Comparison of ENCODE assay signal across 8 cellular contexts in genomic region chr12:55745361-55746146, GRCh38. TPM values are rescaled to one million over a fixed set of nuclear protein-coding genes. Genes with fewer than 3 reads are reported as not detected.
DNase-seq lines count a peak whose midpoint lies in the region; ATAC-seq and TF ChIP-seq lines count a peak whose summit lies in the region.

No MANE protein-coding gene starts in this region.

- H3K9me3 ChIP-seq in iPS-15b (ENCODE audit: control insufficient read depth, insufficient read depth, low read length) = no peaks in the 10 kb centered on the region
- no peaks in the 10 kb centered on the region for H3K9me3 ChIP-seq in thoracic aorta

- H3K4me3 Mint-ChIP-seq in activated T-cell treated with anti-CD3 and anti-CD28 coated beads, Interleukin-2, amount 50 U/mL, for 4 hours = peak overlapping the region; percentile 87

- H3K27me3 Mint-ChIP-seq in activated T-cell treated with anti-CD3 and anti-CD28 coated beads, Interleukin-2, amount 50 U/mL, for 4 hours (ENCODE audit: low read depth) = no peaks in the 10 kb centered on the region

- H3K27ac ChIP-seq in VCaP = peak overlapping the region; percentile 84; the same call in 1 of the 2 replicates
- H3K27ac ChIP-seq in thoracic aorta = peak overlapping the region in 1 of 2 donors; percentile 38

- no peaks in the 10 kb centered on the region for H3K9me3 Mint-ChIP-seq in activated T-cell treated with anti-CD3 and anti-CD28 coated beads, Interleukin-2, amount 50 U/mL, for 4 hours

- TF ChIP-seq CTCF in VCaP (conservative IDR thresholded peaks at IDR 0.05) = no peak
- TF ChIP-seq CTCF in thoracic aorta (IDR thresholded peaks at IDR 0.05) = no peak

- peak overlapping the region; percentile 84 for H3K9ac ChIP-seq in iPS-15b (ENCODE audit: low read depth, low read length)

- peaks cover 7% of the 10 kb centered on the region for H3K36me3 Mint-ChIP-seq in activated T-cell treated with anti-CD3 and anti-CD28 coated beads, Interleukin-2, amount 50 U/mL, for 4 hours (ENCODE audit: insufficient read depth)

- H3K4me3 ChIP-seq in iPS-15b (ENCODE audit: low read depth, low read length) = peak overlapping the region; percentile 94
- H3K4me3 ChIP-seq in thoracic aorta = peak overlapping the region; percentile 50

- ATAC-seq in activated T-cell treated with anti-CD3 and anti-CD28 coated beads, Interleukin-2, amount 50 U/mL, for 4 hours = no peak
- no peak for ATAC-seq in thoracic aorta (ENCODE audit: insufficient number of reproducible peaks, low FRiP score, low read depth)
- no peak for ATAC-seq in GM19397 (IDR thresholded peaks at IDR 0.05; ENCODE audit: unreplicated experiment)
- no peak for ATAC-seq in HG03571 (IDR thresholded peaks at IDR 0.05; ENCODE audit: unreplicated experiment)

- peaks cover 41% of the 10 kb centered on the region for H3K4me1 Mint-ChIP-seq in activated T-cell treated with anti-CD3 and anti-CD28 coated beads, Interleukin-2, amount 50 U/mL, for 4 hours (ENCODE audit: low read depth)

- DNase-seq in activated T-cell treated with anti-CD3 and anti-CD28 coated beads, Interleukin-2, amount 50 U/mL, for 4 hours = no peak
- no peak for DNase-seq in activated T-cell treated with anti-CD3 and anti-CD28 coated beads, Interleukin-2, amount 50 U/mL, for 48 hours
- DNase-seq in thoracic aorta (ENCODE audit: low spot score) = no peak
- no peak for DNase-seq in A172 (ENCODE audit: low spot score)

- H3K27me3 ChIP-seq in iPS-15b (ENCODE audit: control insufficient read depth, insufficient read depth, low read length) (no peaks in the 10 kb centered on the region), thoracic aorta (replicated peaks; ENCODE audit: insufficient read depth) (no peaks in the 10 kb centered on the region)

- H3K4me1 ChIP-seq in iPS-15b (ENCODE audit: control insufficient read depth, insufficient read depth, low read length) (peaks cover 32% of the 10 kb centered on the region), thoracic aorta (ENCODE audit: control insufficient read depth in 1 of 2, low read depth in 2 of 2) (peaks cover 16 to 29% of the 10 kb centered on the region in 2 donors)

- H3K36me3 ChIP-seq in iPS-15b (ENCODE audit: control insufficient read depth, insufficient read depth, low read length) = peaks cover 21% of the 10 kb centered on the region
- no peaks in the 10 kb centered on the region for H3K36me3 ChIP-seq in thoracic aorta

RNA-seq across cellular contexts. Expression of gene GDF11, which starts 2.6 kb away (rescaled TPM):
- 10 to 100 TPM; 12.3 to 15.5 (median 14.5) TPM for total RNA-seq in activated T-cell treated with anti-CD3 and anti-CD28 coated beads, Interleukin-2, amount 50 U/mL, for 4 hours
- 1 to 10 TPM; 3.0 to 9.7 TPM for total RNA-seq in thoracic aorta
- total RNA-seq in A172 (2014; rRNA removed; shearing (Covaris generic)) = 2.6 and 7.0 TPM in 2 replicates

RNA-seq across cellular contexts. Expression of gene CD63, which starts 16.7 kb away (rescaled TPM):
- total RNA-seq in activated T-cell treated with anti-CD3 and anti-CD28 coated beads, Interleukin-2, amount 50 U/mL, for 4 hours = 100 to 1,000 TPM; 158 to 177 (median 177) TPM
- 100 to 1,000 TPM; 615 to 776 TPM for total RNA-seq in thoracic aorta
- total RNA-seq in A172 (2014; rRNA removed; shearing (Covaris generic)) = 1,213 and 1,362 TPM in 2 replicates

RNA-seq across cellular contexts. Expression of gene RDH5, which starts 25.4 kb away (rescaled TPM):
- total RNA-seq in activated T-cell treated with anti-CD3 and anti-CD28 coated beads, Interleukin-2, amount 50 U/mL, for 4 hours = 1 to 10 TPM; 3.9 to 7.4 (median 5.1) TPM
- total RNA-seq in thoracic aorta = 10 to 100 TPM; 24.4 to 29.5 TPM
- total RNA-seq in A172 (2014; rRNA removed; shearing (Covaris generic)) = 2.7 and 7.5 TPM in 2 replicates

RNA-seq across cellular contexts. Expression of gene BLOC1S1, which starts 29.7 kb away (rescaled TPM):
- total RNA-seq in activated T-cell treated with anti-CD3 and anti-CD28 coated beads, Interleukin-2, amount 50 U/mL, for 4 hours = 10 to 100 TPM; 60.7 to 65.7 (median 61.7) TPM
- total RNA-seq in thoracic aorta = 100 to 1,000 TPM; 113 to 117 TPM
- total RNA-seq in A172 (2014; rRNA removed; shearing (Covaris generic)) = 96.1 and 135 TPM in 2 replicates

RNA-seq across cellular contexts. Expression of gene ITGA7, which starts 37.9 kb away (rescaled TPM):
- total RNA-seq in activated T-cell treated with anti-CD3 and anti-CD28 coated beads, Interleukin-2, amount 50 U/mL, for 4 hours = 1 to 10 TPM in 2 of 3 donors, under 1 TPM in 1; 0.91 to 1.4 (median 1.3) TPM
- 100 to 1,000 TPM; 285 to 317 TPM for total RNA-seq in thoracic aorta
- total RNA-seq in A172 (2014; rRNA removed; shearing (Covaris generic)) = 7.8 and 10.7 TPM in 2 replicates
